10 cellular contexts compared by ENCODE assay signal in genomic region chr6:157898169-157898568, GRCh38.
DNase-seq lines count a peak whose midpoint lies in the region; ATAC-seq and TF ChIP-seq lines count a peak whose summit lies in the region.
"Had no signal": no experiment of that assay in that cellular context is flagged by ENCODE, and none has a peak within 500 bp of the region (broad histone marks: within the 10 kb centered on the region; RNA-seq: fewer than 3 reads in every experiment).

No MANE protein-coding gene starts in this region.

- H3K4me2 ChIP-seq in DOHH2 (ENCODE audit: low read length): no peak overlapping the region

- H3K27me3 ChIP-seq in A673 (replicated peaks; ENCODE audit: insufficient read depth, low read depth, low read length, poor library complexity): no peaks in the 10 kb centered on the region
- no peaks in the 10 kb centered on the region; the same call in 1 of the 2 replicates for H3K27me3 ChIP-seq in DOHH2 (ENCODE audit: control insufficient read depth, low read length)
- no peaks in the 10 kb centered on the region for H3K27me3 ChIP-seq in right cardiac atrium (ENCODE audit: control insufficient read depth, insufficient read depth)

- POLR2A ChIA-PET in A673 (lab: Charles Lee; ENCODE audit: low non-redundant PET): no interaction called here

- CTCF ChIA-PET in A673 (lab: Charles Lee): no interaction called here

- DNase-seq in A673 (ENCODE audit: low spot score): no peak
- DNase-seq in right cardiac atrium: peak in 1 of 3 donors; percentile 59
- no peak for DNase-seq in NCI-H146 (lab: John Stamatoyannopoulos, UW)
- DNase-seq: NCI-H1417; stimulated activated naive CD8-positive, alpha-beta T cell treated with anti-CD3 and anti-CD28 coated beads, Interleukin-15, amount 100 ng/mL, for 72 hours had no signal

- peak; percentile 29 for TF ChIP-seq CTCF in A673 (conservative IDR thresholded peaks at IDR 0.05; ENCODE audit: low read depth, low read length)
- peak; percentile 22 for TF ChIP-seq CTCF in DOHH2 (IDR thresholded peaks at IDR 0.05; ENCODE audit: low read depth, low read length, poor library complexity, severe bottlenecking)

- H3K9me3 ChIP-seq in A673 (ENCODE audit: low read depth, low read length, poor library complexity, severe bottlenecking) (no peaks in the 10 kb centered on the region), DOHH2 (ENCODE audit: control insufficient read depth, insufficient read depth, low read length) (no peaks in the 10 kb centered on the region), right cardiac atrium (ENCODE audit: control insufficient read depth, low read length) (no peaks in the 10 kb centered on the region)

- H3K79me2 ChIP-seq in DOHH2 (ENCODE audit: control insufficient read depth, low read length): no peaks in the 10 kb centered on the region

- no peak overlapping the region for H3K27ac ChIP-seq in A673 (ENCODE audit: low read depth, low read length, poor library complexity, severe bottlenecking)
- H3K27ac ChIP-seq in DOHH2 (ENCODE audit: low read depth, low read length): no peak overlapping the region
- H3K27ac ChIP-seq in angular gyrus (ENCODE audit: low read depth, low read length): peak overlapping the region; percentile 44
- no peak overlapping the region for H3K27ac ChIP-seq in right cardiac atrium (ENCODE audit: low read length)

- no peaks in the 10 kb centered on the region for H3K9me2 ChIP-seq in DOHH2 (replicated peaks; ENCODE audit: control insufficient read depth, low read length)

- peak; percentile 59 to 67 for ATAC-seq in right cardiac atrium
- ATAC-seq in GM18511 (IDR thresholded peaks at IDR 0.05; ENCODE audit: unreplicated experiment): no peak
- ATAC-seq in GM21825 (IDR thresholded peaks at IDR 0.05; ENCODE audit: unreplicated experiment): no peak
- no peak for ATAC-seq in HG03280 (IDR thresholded peaks at IDR 0.05; ENCODE audit: unreplicated experiment)
- ATAC-seq: stimulated activated naive CD8-positive, alpha-beta T cell treated with anti-CD3 and anti-CD28 coated beads, Interleukin-15, amount 100 ng/mL, for 72 hours had no signal

- H3K36me3 ChIP-seq in A673 (ENCODE audit: insufficient read depth, low read length, poor library complexity, severe bottlenecking): peaks cover 14% of the 10 kb centered on the region
- no peaks in the 10 kb centered on the region for H3K36me3 ChIP-seq in DOHH2 (ENCODE audit: control insufficient read depth, low read length)

- H4K20me1 ChIP-seq in DOHH2 (ENCODE audit: control insufficient read depth, insufficient read depth, low read depth, low read length): no peaks in the 10 kb centered on the region

- intact Hi-C loops in A673 (cut with micrococcal nuclease; ENCODE audit: unreplicated experiment): no loop called here
- intact Hi-C loops in right cardiac atrium (cut with DNase I): no loop called here

- H3F3A ChIP-seq in DOHH2 (ENCODE audit: control insufficient read depth, insufficient read depth): no peaks in the 10 kb centered on the region

- WGBS in right cardiac atrium: 41% methylated on average over 7 of the region's 7 CpGs

- H3K4me3 ChIP-seq in A673 (ENCODE audit: low read depth, low read length, poor library complexity, severe bottlenecking) (no peak overlapping the region), DOHH2 (ENCODE audit: low read length) (no peak overlapping the region), right cardiac atrium (ENCODE audit: low read length) (no peak overlapping the region)

- H3K4me1 ChIP-seq in A673 (ENCODE audit: insufficient read depth, low read length, poor library complexity, severe bottlenecking) (no peaks in the 10 kb centered on the region), DOHH2 (ENCODE audit: control insufficient read depth, low read length) (no peaks in the 10 kb centered on the region), right cardiac atrium (ENCODE audit: control insufficient read depth, insufficient read depth, low read length) (no peaks in the 10 kb centered on the region)

- BruUV-seq in A673 (replicated peaks; lab: Mats Ljungman, UMichigan): no TSS peak

Comparison
In these comparisons a context has a peak if more than half of its experiments do, and no peak if none do; other contexts are left out.
1. ATAC-seq: peak in right cardiac atrium (2 of 2); none in GM18511 (single experiment), GM21825 (single experiment) and HG03280 (single experiment).